In genomic region chr18:54807303-54807702, GRCh38 we compare ENCODE assay signal across 22 cellular contexts. TPM values are rescaled to one million over a fixed set of nuclear protein-coding genes. Genes with fewer than 3 reads are reported as not detected.
A peak's percentile ranks its signal among the peaks of the same experiment; 100 is the strongest.
DNase-seq lines count a peak whose midpoint lies in the region; ATAC-seq, FAIRE-seq and TF ChIP-seq lines count a peak whose summit lies in the region.
"Had no signal": no experiment of that assay in that cellular context is flagged by ENCODE, and none has a peak within 500 bp of the region (broad histone marks: within the 10 kb centered on the region; RNA-seq: fewer than 3 reads in every experiment).

No MANE protein-coding gene starts in this region.

- H3K23ac ChIP-seq in IMR-90 (ENCODE audit: low read depth, low read length): no peak overlapping the region

- H3K27me3 ChIP-seq in BLaER1: no peaks in the 10 kb centered on the region
- H3K27me3 ChIP-seq in IMR-90 (ENCODE audit: control insufficient read depth, insufficient read depth, low read length): no peaks in the 10 kb centered on the region
- H3K27me3 ChIP-seq in keratinocyte (ENCODE audit: control insufficient read depth, extremely low read depth, insufficient read depth, low read length): no peaks in the 10 kb centered on the region
- no peaks in the 10 kb centered on the region for H3K27me3 ChIP-seq in HepG2 (ENCODE audit: control insufficient read depth in 1 of 2, insufficient read depth in 2 of 2, low read length in 2 of 2)
- H3K27me3 ChIP-seq in body of pancreas: no peaks in the 10 kb centered on the region
- H3K27me3 ChIP-seq: BE2C had no signal

- H2BK5ac ChIP-seq in IMR-90 (ENCODE audit: low read depth, low read length, poor library complexity, severe bottlenecking): no peak overlapping the region

- POLR2A ChIA-PET in IMR-90 (lab: Charles Lee; ENCODE audit: unreplicated experiment) (no interaction called here), HepG2 (lab: Yijun Ruan, JAX) (no interaction called here)

- intact Hi-C loops in IMR-90 (cut with micrococcal nuclease) (no loop called here), HepG2 (cut with micrococcal nuclease; ENCODE audit: unreplicated experiment) (no loop called here), body of pancreas (cut with DNase I) (no loop called here)

- H2BK15ac ChIP-seq in IMR-90 (ENCODE audit: low read depth, low read length): 0 out of 3 replicates have a peak overlapping the region, but pooled peaks have one; percentile 57

- H3K9me3 ChIP-seq in BLaER1 (peaks cover 13% of the 10 kb centered on the region; the same call in 1 of the 2 replicates), IMR-90 (ENCODE audit: control insufficient read depth, insufficient read depth, low read length) (no peaks in the 10 kb centered on the region), keratinocyte (ENCODE audit: control insufficient read depth, low read depth, low read length) (no peaks in the 10 kb centered on the region), HepG2 (ENCODE audit: low read length) (no peaks in the 10 kb centered on the region), body of pancreas (no peaks in the 10 kb centered on the region)
- H3K9me3 ChIP-seq: BE2C, HAP-1 had no signal

- H2AK5ac ChIP-seq in IMR-90 (ENCODE audit: low read depth, low read length): no peak overlapping the region

- DNase-seq in IMR-90 (no peak), keratinocyte (ENCODE audit: low read depth, low spot score) (peak; percentile 32), HepG2 (ENCODE audit: low spot score) (no peak), body of pancreas (no peak)
- no peak for DNase-seq in activated naive CD4-positive, alpha-beta T cell treated with anti-CD3 and anti-CD28 coated beads, Interleukin-2, amount 50 U/mL, for 16 hours
- DNase-seq: ACHN; BE2C; CD8-positive, alpha-beta memory T cell; COR-L47; DMS 273 treated with DMSO at 0.1 percent for 48 hours; DND-41; EL; GM23248; KG1 had no signal

- H2BK20ac ChIP-seq in IMR-90 (ENCODE audit: low read depth, low read length): no peak overlapping the region

- no CpG with 5 or more reads among the region's 2 CpGs for WGBS in IMR-90 (ENCODE audit: extremely low coverage in 2 of 2, insufficient read length in 1 of 2), 2 experiments
- 50% methylated on average over 2 of the region's 2 CpGs for WGBS in HepG2 (ENCODE audit: low lambda C conversion rate)
- 93 to 94% methylated on average over 2 of the region's 2 CpGs for WGBS in body of pancreas, 2 donors

- H2AFZ ChIP-seq in IMR-90 (replicated peaks; ENCODE audit: low read length, poor library complexity) (no peak overlapping the region), keratinocyte (ENCODE audit: control insufficient read depth, low read length) (no peak overlapping the region), HepG2 (ENCODE audit: low read length) (no peak overlapping the region)
- H2AFZ ChIP-seq: GM23248 had no signal

- H3K79me2 ChIP-seq in keratinocyte (ENCODE audit: control insufficient read depth, insufficient read depth, low read length): no peaks in the 10 kb centered on the region
- H3K79me2 ChIP-seq in HepG2 (ENCODE audit: insufficient read depth, low read length): no peaks in the 10 kb centered on the region

- no peaks in the 10 kb centered on the region for H3K9me1 ChIP-seq in IMR-90 (ENCODE audit: insufficient read depth, low read length)
- no peaks in the 10 kb centered on the region for H3K9me1 ChIP-seq in keratinocyte (ENCODE audit: control insufficient read depth, extremely low read depth, insufficient read depth, low read length)

- TF ChIP-seq RAD21 in IMR-90 (IDR thresholded peaks at IDR 0.05; ENCODE audit: low read length) (no peak), HepG2 (CRISPR knock-in tag; IDR thresholded peaks at IDR 0.05) (no peak)

- dilution Hi-C loops in IMR-90 (cut with HindIII; ENCODE audit: low sequenced_read_pairs, unreplicated experiment) (no loop called here), keratinocyte (cut with MboI; ENCODE audit: extremely low pct_ligation_motif_present, low sequenced_read_pairs) (no loop called here)

- FAIRE-seq in keratinocyte (lab: Jason Lieb, UNC): peak; percentile 90
- FAIRE-seq in HepG2 (lab: Jason Lieb, UNC): no peak
- FAIRE-seq: G401.6, GM12891, GM19239, HTR-8/SVneo had no signal

- no peak for TF ChIP-seq EP300 in HepG2 (IDR thresholded peaks at IDR 0.05; ENCODE audit: low read depth in 2 of 2, low read length in 2 of 2)
- no peak for TF ChIP-seq EP300 in HepG2 (CRISPR knock-in tag; IDR thresholded peaks at IDR 0.05; ENCODE audit: borderline replicate concordance)

- no peak overlapping the region for H4K91ac ChIP-seq in IMR-90 (ENCODE audit: insufficient read depth, low read depth, low read length)

- no peak for TF ChIP-seq POLR2A in IMR-90 (IDR thresholded peaks at IDR 0.05; ENCODE audit: low read depth, low read length)
- TF ChIP-seq POLR2A in HepG2 (IDR thresholded peaks at IDR 0.05; ENCODE audit: insufficient read depth in 1 of 2, low read depth in 2 of 2, low read length in 2 of 2): no peak
- TF ChIP-seq POLR2A in body of pancreas (IDR thresholded peaks at IDR 0.05): no peak

- H3K4me3 ChIP-seq in BLaER1 (no peak overlapping the region), IMR-90 (ENCODE audit: insufficient read depth, low read depth, low read length) (no peak overlapping the region), keratinocyte (ENCODE audit: control insufficient read depth in 2 of 3, extremely low read depth in 1 of 3, insufficient read depth in 2 of 3, low read depth in 1 of 3, low read length in 3 of 3) (no peak overlapping the region), HepG2 (replicated peaks in 1 of 3; ENCODE audit: insufficient read depth in 1 of 3, low read depth in 2 of 3, low read length in 3 of 3) (no peak overlapping the region), body of pancreas (no peak overlapping the region)
- H3K4me3 ChIP-seq: GM23248, HAP-1 had no signal

- H2AK9ac ChIP-seq in IMR-90 (replicated peaks; ENCODE audit: low read depth, low read length, poor library complexity): no peak overlapping the region

- no peak overlapping the region for H4K8ac ChIP-seq in IMR-90 (ENCODE audit: low read depth in 2 of 2, low read length in 2 of 2)

- no peak overlapping the region for H3K14ac ChIP-seq in IMR-90 (replicated peaks; ENCODE audit: low read depth, low read length)

- CTCF ChIA-PET in IMR-90 (lab: Yijun Ruan, JAX): interaction anchor here (0.5 kb wide), 1 partner anchor 145 kb away, joined by 3 read pairs; no protein-coding TSS in a partner anchor
- CTCF ChIA-PET in HepG2 (lab: Yijun Ruan, JAX; ENCODE audit: low intra/inter-chr PET ratio, low total read pairs): no interaction called here

- no peak overlapping the region for H3K56ac ChIP-seq in IMR-90 (ENCODE audit: extremely low read depth, insufficient read depth, low read length)

- H3K9ac ChIP-seq in BLaER1 (no peak overlapping the region), IMR-90 (ENCODE audit: low read depth, low read length) (no peak overlapping the region), keratinocyte (ENCODE audit: control insufficient read depth, extremely low read depth, insufficient read depth, low read length) (no peak overlapping the region), HepG2 (ENCODE audit: insufficient read depth, low read depth, low read length) (no peak overlapping the region)
- H3K9ac ChIP-seq: GM23248 had no signal

- no peak overlapping the region for H4K5ac ChIP-seq in IMR-90 (ENCODE audit: low read depth, low read length)

- no peaks in the 10 kb centered on the region for H3K79me1 ChIP-seq in IMR-90 (ENCODE audit: low read depth in 1 of 2, low read length in 2 of 2)

- no peak overlapping the region for H3K27ac ChIP-seq in BLaER1
- no peak overlapping the region for H3K27ac ChIP-seq in IMR-90 (ENCODE audit: insufficient read depth, low read length)
- H3K27ac ChIP-seq in keratinocyte (ENCODE audit: control insufficient read depth, insufficient read depth, low read length): no peak overlapping the region
- H3K27ac ChIP-seq in HepG2 (ENCODE audit: extremely low read length, insufficient read depth, low read length): no peak overlapping the region
- no peak overlapping the region for H3K27ac ChIP-seq in body of pancreas
- H3K27ac ChIP-seq: GM23248 had no signal

- H3K4ac ChIP-seq in IMR-90 (ENCODE audit: low read depth, low read length): no peak overlapping the region

- H3K36me3 ChIP-seq in BLaER1 (no peaks in the 10 kb centered on the region), IMR-90 (ENCODE audit: control insufficient read depth, insufficient read depth, low read length) (no peaks in the 10 kb centered on the region), keratinocyte (ENCODE audit: control insufficient read depth in 2 of 2, extremely low read depth in 1 of 2, insufficient read depth in 2 of 2, low read length in 2 of 2) (no peaks in the 10 kb centered on the region), HepG2 (replicated peaks in 1 of 2; ENCODE audit: control insufficient read depth in 1 of 2, insufficient read depth in 2 of 2, low read length in 2 of 2) (no peaks in the 10 kb centered on the region), body of pancreas (replicated peaks in 1 of 2; ENCODE audit: insufficient read depth in 1 of 2, low read depth in 2 of 2) (no peaks in the 10 kb centered on the region)
- H3K36me3 ChIP-seq: BE2C, HAP-1 had no signal

- ATAC-seq in IMR-90 (ENCODE audit: low read depth): no peak
- peak; percentile 55 for ATAC-seq in esophagus mucosa
- ATAC-seq in HepG2: no peak
- no peak for ATAC-seq in HG02938 (IDR thresholded peaks at IDR 0.05; ENCODE audit: unreplicated experiment)
- no peak for ATAC-seq in body of pancreas

- BruUV-seq in IMR-90 (replicated peaks; lab: Mats Ljungman, UMichigan) (no TSS peak), HepG2 (replicated peaks; lab: Mats Ljungman, UMichigan) (no TSS peak)

- peak overlapping the region; percentile 29; the same call in 1 of the 2 replicates for H3K18ac ChIP-seq in IMR-90 (ENCODE audit: low read depth, low read length)

- in situ Hi-C loops in IMR-90 (cut with MboI; ENCODE audit: low sequenced_read_pairs) (no loop called here), HepG2 (cut with HindIII; ENCODE audit: extremely low pct_ligation_motif_present, low pct_unique_long_range_greater_than_20kb) (no loop called here)

- H4K20me1 ChIP-seq in BLaER1: no peaks in the 10 kb centered on the region
- H4K20me1 ChIP-seq in IMR-90 (ENCODE audit: insufficient read depth, low read length): no peaks in the 10 kb centered on the region
- no peaks in the 10 kb centered on the region for H4K20me1 ChIP-seq in keratinocyte (ENCODE audit: control insufficient read depth, extremely low read depth, insufficient read depth, low read length)
- H4K20me1 ChIP-seq in HepG2 (ENCODE audit: insufficient read depth, low read length): no peaks in the 10 kb centered on the region

- H2BK120ac ChIP-seq in IMR-90 (ENCODE audit: low read depth, low read length): no peak overlapping the region

- TF ChIP-seq CTCF in IMR-90 (conservative IDR thresholded peaks at IDR 0.05; ENCODE audit: low read depth, low read length) (no peak), keratinocyte (optimal IDR thresholded peaks at IDR 0.05 in 1 of 3, IDR thresholded peaks at IDR 0.05 in 1 of 3, conservative IDR thresholded peaks at IDR 0.05 in 1 of 3; ENCODE audit: extremely low read depth in 1 of 3, insufficient read depth in 2 of 3, low read length in 3 of 3) (no peak), HepG2 (CRISPR knock-in tag; IDR thresholded peaks at IDR 0.05) (no peak), body of pancreas (IDR thresholded peaks at IDR 0.05) (no peak)

- H3K4me1 ChIP-seq in BLaER1: peaks cover 33% of the 10 kb centered on the region
- peaks cover 6% of the 10 kb centered on the region; the same call in 1 of the 2 replicates for H3K4me1 ChIP-seq in IMR-90 (ENCODE audit: control insufficient read depth, insufficient read depth, low read length)
- H3K4me1 ChIP-seq in keratinocyte (ENCODE audit: control insufficient read depth, extremely low read depth, insufficient read depth, low read length): peaks cover 12% of the 10 kb centered on the region
- peaks cover 4% of the 10 kb centered on the region; the same call in 1 of the 2 replicates for H3K4me1 ChIP-seq in HepG2 (ENCODE audit: insufficient read depth, low read length)
- no peaks in the 10 kb centered on the region for H3K4me1 ChIP-seq in body of pancreas
- H3K4me1 ChIP-seq: BE2C, HAP-1 had no signal

- peak overlapping the region; percentile 15; the same call in 1 of the 2 replicates for H3K4me2 ChIP-seq in BLaER1
- no peak overlapping the region for H3K4me2 ChIP-seq in IMR-90 (ENCODE audit: low read depth, low read length)
- H3K4me2 ChIP-seq in keratinocyte (ENCODE audit: control insufficient read depth, extremely low read depth, insufficient read depth, low read depth, low read length): peak overlapping the region; percentile 50
- no peak overlapping the region for H3K4me2 ChIP-seq in HepG2 (ENCODE audit: low read depth, low read length)

RNA-seq across cellular contexts. Expression of gene RAB27B, which starts 21.0 kb away (rescaled TPM):
- total RNA-seq in IMR-90 (2012; rRNA removed) (1.3 and 1.7 TPM in 2 replicates), esophagus mucosa (35.3 TPM), HepG2 (2016; rRNA removed; fragmentation: Illumina TruSeq; extraction: Trizol) (not detected in 2 replicates), body of pancreas (10 to 100 TPM in 1 of 2 donors, under 1 TPM in 1; 0.66 to 10.1 TPM)
- polyA plus RNA-seq in IMR-90 (2012; rRNA removed) (0.06 and 0.24 TPM in 2 replicates), keratinocyte (1.3 to 4.2 TPM (median 4.0 TPM) in 3 replicates), HepG2 (2011; rRNA removed) (not detected in 2 replicates)
- 0.01 and 0.03 TPM in 2 replicates for polyA plus RNA-seq in IMR-90 (2012; cell fraction: cytosol; rRNA removed)
- polyA plus RNA-seq in IMR-90 (2012; cell fraction: nucleus; rRNA removed; ENCODE audit: low replicate concordance): 0.01 and 0.15 TPM in 2 replicates
- 20.7 TPM for polyA plus RNA-seq in keratinocyte (2011; ENCODE audit: low read depth)
- polyA plus RNA-seq in keratinocyte (2011; cell fraction: cytosol; rRNA removed): 2.2 and 3.5 TPM in 2 replicates
- polyA plus RNA-seq in keratinocyte (2011; cell fraction: nucleus; rRNA removed): 2.2 and 3.0 TPM in 2 replicates
- polyA plus RNA-seq in keratinocyte (2012; ENCODE audit: low replicate concordance): 4.1 and 11.9 TPM in 2 replicates
- polyA minus RNA-seq in keratinocyte: 1.9 to 7.5 TPM (median 7.0 TPM) in 3 replicates
- polyA minus RNA-seq in keratinocyte (2011; cell fraction: cytosol; rRNA and poly(A)+ RNA removed): 4.8 TPM
- 3.5 and 4.1 TPM in 2 replicates for polyA minus RNA-seq in keratinocyte (2011; cell fraction: nucleus; rRNA and poly(A)+ RNA removed)
- total RNA-seq in HepG2 (2016; cell fraction: cytosol; rRNA removed; fragmentation: Illumina TruSeq; extraction: Trizol; ENCODE audit: low read depth): not detected in 2 replicates
- total RNA-seq in HepG2 (2016; cell fraction: insoluble cytoplasmic fraction; rRNA removed; fragmentation: Illumina TruSeq; extraction: Trizol): not detected in 2 replicates
- total RNA-seq in HepG2 (2016; cell fraction: membrane; rRNA removed; fragmentation: Illumina TruSeq; extraction: Trizol): not detected in 2 replicates
- total RNA-seq in HepG2 (2016; cell fraction: nucleus; rRNA removed; fragmentation: Illumina TruSeq; extraction: Trizol): not detected in 2 replicates
- not detected in 2 replicates for polyA plus RNA-seq in HepG2 (2011; cell fraction: cytosol; rRNA removed)
- polyA plus RNA-seq in HepG2 (2011; cell fraction: nucleus; rRNA removed): not detected in 2 replicates
- polyA plus RNA-seq in HepG2 (2012): not detected in 2 replicates
- not detected in 2 replicates for polyA plus RNA-seq in HepG2 (2016; cell fraction: cytosol; fragmentation: Illumina TruSeq; extraction: Trizol; ENCODE audit: low read depth)
- polyA plus RNA-seq in HepG2 (2016; cell fraction: insoluble cytoplasmic fraction; fragmentation: Illumina TruSeq; extraction: Trizol; ENCODE audit: low read depth): not detected in 2 replicates
- polyA plus RNA-seq in HepG2 (2016; cell fraction: membrane; fragmentation: Illumina TruSeq; extraction: Trizol; ENCODE audit: low read depth): not detected in 2 replicates
- polyA plus RNA-seq in HepG2 (2016; cell fraction: nucleus; fragmentation: Illumina TruSeq; extraction: Trizol; ENCODE audit: insufficient read depth, low read depth): not detected in 2 replicates
- 11.1 TPM in 1 of 2 replicates, not detected in the other for polyA minus RNA-seq in HepG2 (2011; rRNA and poly(A)+ RNA removed; ENCODE audit: low replicate concordance)
- polyA minus RNA-seq in HepG2 (2011; cell fraction: cytosol; rRNA and poly(A)+ RNA removed): not detected in 2 replicates
- not detected in 2 replicates for polyA minus RNA-seq in HepG2 (2011; cell fraction: nucleus; rRNA and poly(A)+ RNA removed)

Comparison
In these comparisons a context has a peak if more than half of its experiments do, and no peak if none do; other contexts are left out.
1. H3K4me2 ChIP-seq: peak in BLaER1 (single experiment) and keratinocyte (single experiment); none in IMR-90 (single experiment) and HepG2 (single experiment).